In the genomic region with DNA sequence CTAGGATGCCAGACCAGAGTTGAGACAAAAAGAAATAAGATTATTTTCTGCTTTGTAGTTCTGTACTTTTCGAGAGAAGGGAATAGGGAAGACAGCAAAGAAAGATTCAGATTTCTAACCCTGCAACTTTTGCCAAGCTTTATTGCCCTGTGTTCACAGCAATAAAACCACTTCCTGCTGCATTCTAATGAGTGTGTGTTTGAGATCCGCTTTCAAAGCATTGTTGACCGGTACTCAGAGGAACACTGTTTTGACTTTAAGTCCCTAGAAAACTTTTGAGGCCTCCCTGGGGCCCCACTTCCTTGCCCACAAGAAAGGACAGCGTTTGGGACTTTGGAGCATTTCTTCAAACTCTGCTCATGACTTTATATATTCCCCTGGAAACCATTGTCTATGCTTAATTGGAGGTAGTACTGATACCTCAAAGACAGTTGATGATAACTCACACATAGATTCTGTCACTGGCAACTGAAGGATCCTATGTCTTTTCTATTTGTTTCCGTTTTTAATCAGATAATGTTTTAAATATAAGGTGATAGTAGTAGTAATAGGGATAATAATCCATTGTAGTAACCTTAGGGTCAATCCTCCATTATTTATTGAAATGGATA, we compare ENCODE assay signal across 8 cellular contexts. TPM values are rescaled to one million over a fixed set of nuclear protein-coding genes. Genes with fewer than 3 reads are reported as not detected.
DNase-seq lines count a peak whose midpoint lies in the region; ATAC-seq, FAIRE-seq and TF ChIP-seq lines count a peak whose summit lies in the region.

No MANE protein-coding gene starts in this region.

- H3K4me3 Mint-ChIP-seq in activated CD8-positive, alpha-beta memory T cell treated with anti-CD3 and anti-CD28 coated beads, Interleukin-2, amount 10 ng/mL, durations not matched to agents 7 days and 5 days: peak overlapping the region; percentile 51
- peak overlapping the region; percentile 93 to 100 (median 96) for H3K4me3 Mint-ChIP-seq in IgD-negative memory B cell

- TF ChIP-seq CTCF in dorsolateral prefrontal cortex (IDR thresholded peaks at IDR 0.05 in 54 of 56, conservative IDR thresholded peaks at IDR 0.05 in 2 of 56; ENCODE audit: low read depth in 1 of 56, partially characterized antibody in 56 of 56) (no peak), D721Med (IDR thresholded peaks at IDR 0.05; ENCODE audit: insufficient read depth, missing control alignments) (no peak)

- peak overlapping the region in 46 of 59 donors; percentile 4 to 80 (median 57) for H3K27ac ChIP-seq in dorsolateral prefrontal cortex
- H3K27ac ChIP-seq in rectal smooth muscle tissue (ENCODE audit: low read depth, low read length): no peak overlapping the region

- peak overlapping the region; percentile 84 for H3K27ac Mint-ChIP-seq in activated CD8-positive, alpha-beta memory T cell treated with anti-CD3 and anti-CD28 coated beads, Interleukin-2, amount 10 ng/mL, durations not matched to agents 7 days and 5 days
- peak overlapping the region; percentile 90 to 99 (median 95) for H3K27ac Mint-ChIP-seq in IgD-negative memory B cell

- ATAC-seq in activated CD8-positive, alpha-beta memory T cell treated with anti-CD3 and anti-CD28 coated beads, Interleukin-2, amount 10 ng/mL, durations not matched to agents 7 days and 5 days: peak; percentile 86

- peaks cover 0 to 4% (median 0%) of the 10 kb centered on the region in 45 donors for H3K27me3 ChIP-seq in dorsolateral prefrontal cortex
- H3K27me3 ChIP-seq in rectal smooth muscle tissue (ENCODE audit: control insufficient read depth, insufficient read depth, low read length): no peaks in the 10 kb centered on the region

- CTCF ChIA-PET in activated CD8-positive, alpha-beta memory T cell treated with anti-CD3 and anti-CD28 coated beads, Interleukin-2, amount 10 ng/mL, durations not matched to agents 7 days and 5 days (lab: Charles Lee): interaction anchor here (1.0 to 2.3 kb wide), 5 partner anchors 18 to 189 kb away, joined by 3 to 6 read pairs (median 4); no protein-coding TSS in a partner anchor

- FAIRE-seq in D721Med (lab: Jason Lieb, UNC): no peak

- no peaks in the 10 kb centered on the region for H3K9me3 Mint-ChIP-seq in activated CD8-positive, alpha-beta memory T cell treated with anti-CD3 and anti-CD28 coated beads, Interleukin-2, amount 10 ng/mL, durations not matched to agents 7 days and 5 days (ENCODE audit: low read depth)
- peaks cover 0 to 2% (median 0%) of the 10 kb centered on the region in 3 donors for H3K9me3 Mint-ChIP-seq in IgD-negative memory B cell

- H3K9ac ChIP-seq in rectal smooth muscle tissue (ENCODE audit: low read length): no peak overlapping the region

- H3K4me1 Mint-ChIP-seq in activated CD8-positive, alpha-beta memory T cell treated with anti-CD3 and anti-CD28 coated beads, Interleukin-2, amount 10 ng/mL, durations not matched to agents 7 days and 5 days: peaks cover 20% of the 10 kb centered on the region
- peaks cover 34 to 44% (median 41%) of the 10 kb centered on the region in 3 donors for H3K4me1 Mint-ChIP-seq in IgD-negative memory B cell

- no peaks in the 10 kb centered on the region for H3K4me1 ChIP-seq in rectal smooth muscle tissue (ENCODE audit: control insufficient read depth, insufficient read depth, low read length)

- H3K36me3 ChIP-seq in rectal smooth muscle tissue (ENCODE audit: control insufficient read depth, insufficient read depth, low read length): no peaks in the 10 kb centered on the region

- H3K27me3 Mint-ChIP-seq in activated CD8-positive, alpha-beta memory T cell treated with anti-CD3 and anti-CD28 coated beads, Interleukin-2, amount 10 ng/mL, durations not matched to agents 7 days and 5 days: peaks cover 5% of the 10 kb centered on the region
- H3K27me3 Mint-ChIP-seq in IgD-negative memory B cell: no peaks in the 10 kb centered on the region

- DNase-seq in activated CD8-positive, alpha-beta memory T cell treated with anti-CD3 and anti-CD28 coated beads, Interleukin-2, amount 10 ng/mL, durations not matched to agents 7 days and 5 days: peak; percentile 48
- DNase-seq in activated CD8-positive, alpha-beta memory T cell treated with anti-CD3 and anti-CD28 coated beads, Interleukin-2, amount 50 U/mL, for 4 hours: no peak
- DNase-seq in dorsolateral prefrontal cortex: no peak
- no peak for DNase-seq in NCI-H69 (lab: John Stamatoyannopoulos, UW)
- no peak for DNase-seq in AG08395 (ENCODE audit: low spot score)
- no peak for DNase-seq in D721Med (ENCODE audit: insufficient read length, low spot score)

- intact Hi-C loops in dorsolateral prefrontal cortex (cut with DNase I): no loop called here

- H3K4me3 ChIP-seq in dorsolateral prefrontal cortex (peak overlapping the region in 41 of 59 donors; percentile 1 to 50 (median 31)), rectal smooth muscle tissue (ENCODE audit: low read length) (peak overlapping the region; percentile 39)

- no peaks in the 10 kb centered on the region for H3K36me3 Mint-ChIP-seq in activated CD8-positive, alpha-beta memory T cell treated with anti-CD3 and anti-CD28 coated beads, Interleukin-2, amount 10 ng/mL, durations not matched to agents 7 days and 5 days
- H3K36me3 Mint-ChIP-seq in IgD-negative memory B cell: peaks cover 4% of the 10 kb centered on the region

RNA-seq across cellular contexts. Expression of gene RNASE6, which starts 1.3 kb away (rescaled TPM):
- 1 to 10 TPM in 1 of 2 experiments, under 1 TPM in 1; 0.35 to 1.9 TPM for total RNA-seq in activated CD8-positive, alpha-beta memory T cell treated with anti-CD3 and anti-CD28 coated beads, Interleukin-2, amount 10 ng/mL, durations not matched to agents 7 days and 5 days
- 84.5 TPM for polyA plus RNA-seq in IgD-negative memory B cell
- total RNA-seq in dorsolateral prefrontal cortex: 10 to 100 TPM in 8 of 120 experiments, 1 to 10 TPM in 108, under 1 TPM in 4; 0.56 to 19.7 (median 4.2) TPM

RNA-seq across cellular contexts. Expression of gene EDDM3B, which starts 14.2 kb away (rescaled TPM):
- not detected for total RNA-seq in activated CD8-positive, alpha-beta memory T cell treated with anti-CD3 and anti-CD28 coated beads, Interleukin-2, amount 10 ng/mL, durations not matched to agents 7 days and 5 days
- not detected for polyA plus RNA-seq in IgD-negative memory B cell
- total RNA-seq in dorsolateral prefrontal cortex: not detected

RNA-seq across cellular contexts. Expression of gene RNASE1, which starts 20.3 kb away (rescaled TPM):
- total RNA-seq in activated CD8-positive, alpha-beta memory T cell treated with anti-CD3 and anti-CD28 coated beads, Interleukin-2, amount 10 ng/mL, durations not matched to agents 7 days and 5 days: not detected
- not detected for polyA plus RNA-seq in IgD-negative memory B cell
- 100 to 1,000 TPM in 104 of 120 experiments, 10 to 100 TPM in 16; 39.9 to 796 (median 173) TPM for total RNA-seq in dorsolateral prefrontal cortex

RNA-seq across cellular contexts. Expression of gene EDDM3A, which starts 36.7 kb away (rescaled TPM):
- not detected for total RNA-seq in activated CD8-positive, alpha-beta memory T cell treated with anti-CD3 and anti-CD28 coated beads, Interleukin-2, amount 10 ng/mL, durations not matched to agents 7 days and 5 days
- polyA plus RNA-seq in IgD-negative memory B cell: not detected
- not detected for total RNA-seq in dorsolateral prefrontal cortex

Comparison
In these comparisons a context has a peak if more than half of its experiments do, and no peak if none do; other contexts are left out.
1. RNA of gene RNASE1, which starts 20.3 kb away (total RNA-seq): 39.9 to 796 TPM in dorsolateral prefrontal cortex; not detected in activated CD8-positive, alpha-beta memory T cell treated with anti-CD3 and anti-CD28 coated beads, Interleukin-2, amount 10 ng/mL, durations not matched to agents 7 days and 5 days; every median in the first group is over 10 times any median in the second.